In genomic region chr2:14826518-14826917, GRCh38 we compare ENCODE assay signal across 1 cellular context.
TF ChIP-seq lines count a peak whose summit lies in the region.

No MANE protein-coding gene starts in this region.

TF ChIP-seq in HepG2, 621 proteins besides CTCF, POLR2A, EP300 and RAD21:
- TF ChIP-seq ISL2 (CRISPR knock-in tag; IDR thresholded peaks at IDR 0.05) (no peak), PAWR (CRISPR knock-in tag; IDR thresholded peaks at IDR 0.05; ENCODE audit: borderline replicate concordance) (no peak), ZNF512B (CRISPR knock-in tag; IDR thresholded peaks at IDR 0.05; ENCODE audit: borderline replicate concordance) (no peak), NFYB (CRISPR knock-in tag; IDR thresholded peaks at IDR 0.05) (no peak), CHD4 (IDR thresholded peaks at IDR 0.05; ENCODE audit: borderline replicate concordance, low read length) (no peak), ZNF10 (CRISPR knock-in tag; IDR thresholded peaks at IDR 0.05; ENCODE audit: borderline replicate concordance, low read depth) (no peak), ZNF468 (CRISPR knock-in tag; IDR thresholded peaks at IDR 0.05) (no peak)
- TF ChIP-seq, protein P1, sequence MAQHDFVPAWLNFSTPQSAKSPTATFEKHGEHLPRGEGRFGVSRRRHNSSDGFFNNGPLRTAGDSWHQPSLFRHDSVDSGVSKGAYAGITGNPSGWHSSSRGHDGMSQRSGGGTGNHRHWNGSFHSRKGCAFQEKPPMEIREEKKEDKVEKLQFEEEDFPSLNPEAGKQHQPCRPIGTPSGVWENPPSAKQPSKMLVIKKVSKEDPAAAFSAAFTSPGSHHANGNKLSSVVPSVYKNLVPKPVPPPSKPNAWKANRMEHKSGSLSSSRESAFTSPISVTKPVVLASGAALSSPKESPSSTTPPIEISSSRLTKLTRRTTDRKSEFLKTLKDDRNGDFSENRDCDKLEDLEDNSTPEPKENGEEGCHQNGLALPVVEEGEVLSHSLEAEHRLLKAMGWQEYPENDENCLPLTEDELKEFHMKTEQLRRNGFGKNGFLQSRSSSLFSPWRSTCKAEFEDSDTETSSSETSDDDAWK (CRISPR knock-in tag; IDR thresholded peaks at IDR 0.05) = no peak
TF ChIP-seq in HepG2: peak in this region for 0.
